In the genomic region with DNA sequence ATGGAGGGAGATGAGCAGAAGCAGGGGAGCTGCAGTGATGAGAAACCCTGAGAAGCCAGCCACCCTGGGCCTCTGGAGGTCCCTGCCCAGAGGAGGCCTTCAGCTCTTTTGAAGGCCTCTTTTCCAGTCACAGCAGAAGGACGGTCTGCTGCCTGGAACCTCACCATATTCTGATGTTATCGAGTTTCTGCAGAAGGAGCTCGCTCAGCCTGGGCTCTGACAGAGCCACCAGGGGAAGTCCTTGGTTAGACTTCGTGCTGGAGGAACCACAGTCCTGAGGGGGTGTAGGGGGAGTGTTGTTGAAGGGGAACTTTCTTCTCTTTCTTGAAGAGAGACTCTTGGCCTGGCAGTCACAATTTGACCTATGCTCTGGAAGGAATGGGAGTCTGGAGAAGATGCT, we compare ENCODE assay signal across 11 cellular contexts. TPM values are rescaled to one million over a fixed set of nuclear protein-coding genes. Genes with fewer than 3 reads are reported as not detected.
A peak's percentile ranks its signal among the peaks of the same experiment; 100 is the strongest.
DNase-seq lines count a peak whose midpoint lies in the region; ATAC-seq and TF ChIP-seq lines count a peak whose summit lies in the region.
"Had no signal": no experiment of that assay in that cellular context is flagged by ENCODE, and none has a peak within 500 bp of the region (broad histone marks: within the 10 kb centered on the region; RNA-seq: fewer than 3 reads in every experiment).

No MANE protein-coding gene starts in this region.

- WGBS in prostate gland = 89% methylated on average over 4 of the region's 4 CpGs

- H3K27me3 Mint-ChIP-seq in effector memory CD8-positive, alpha-beta T cell = no peaks in the 10 kb centered on the region
- H3K27me3 Mint-ChIP-seq in progenitor cell of endocrine pancreas (no peaks in the 10 kb centered on the region), immature natural killer cell (ENCODE audit: low read depth in 3 of 3) (peaks cover 0 to 3% (median 1%) of the 10 kb centered on the region in 3 donors)

- TF ChIP-seq CTCF in NB4 (IDR thresholded peaks at IDR 0.05; ENCODE audit: low read depth, low read length) (no peak), progenitor cell of endocrine pancreas (IDR thresholded peaks at IDR 0.05; ENCODE audit: unreplicated experiment) (no peak), prostate gland (IDR thresholded peaks at IDR 0.05) (no peak)

- no peak overlapping the region for H3K27ac ChIP-seq in prostate gland

- no peaks in the 10 kb centered on the region for H3K27me3 ChIP-seq in prostate gland (replicated peaks; ENCODE audit: insufficient read depth)

- peaks cover 11 to 27% of the 10 kb centered on the region in 2 donors for H3K4me1 Mint-ChIP-seq in effector memory CD8-positive, alpha-beta T cell (ENCODE audit: low read depth in 2 of 2)
- H3K4me1 Mint-ChIP-seq in progenitor cell of endocrine pancreas (ENCODE audit: low read depth) (no peaks in the 10 kb centered on the region), immature natural killer cell (peaks cover 0 to 6% of the 10 kb centered on the region in 2 donors)

- peak; percentile 54 for ATAC-seq in GM19025 (IDR thresholded peaks at IDR 0.05; ENCODE audit: low read depth, unreplicated experiment)
- ATAC-seq in effector memory CD8-positive, alpha-beta T cell (replicated peaks) = peak; percentile 75
- no peak for ATAC-seq in left lobe of liver

- no peaks in the 10 kb centered on the region for H3K9me3 Mint-ChIP-seq in effector memory CD8-positive, alpha-beta T cell
- H3K9me3 Mint-ChIP-seq in progenitor cell of endocrine pancreas (ENCODE audit: low read depth) = no peaks in the 10 kb centered on the region
- H3K9me3 Mint-ChIP-seq in immature natural killer cell = no peaks in the 10 kb centered on the region
- H3K9me3 Mint-ChIP-seq: activated naive CD4-positive, alpha-beta T cell treated with anti-CD3 and anti-CD28 coated beads, Interleukin-2, amount 10 ng/mL, durations not matched to agents 7 days and 5 days; natural killer cell had no signal

- H3K4me1 ChIP-seq in prostate gland (replicated peaks) = no peaks in the 10 kb centered on the region

- H3K4me3 Mint-ChIP-seq in effector memory CD8-positive, alpha-beta T cell = peak overlapping the region; percentile 51 to 54
- H3K4me3 Mint-ChIP-seq in progenitor cell of endocrine pancreas (ENCODE audit: low read depth) (no peak overlapping the region), immature natural killer cell (no peak overlapping the region)
- H3K4me3 Mint-ChIP-seq: activated naive CD4-positive, alpha-beta T cell treated with anti-CD3 and anti-CD28 coated beads, Interleukin-2, amount 10 ng/mL, durations not matched to agents 7 days and 5 days; natural killer cell had no signal

- H3K9me3 ChIP-seq in prostate gland = no peaks in the 10 kb centered on the region

- intact Hi-C loops in prostate gland (cut with DNase I) = no loop called here

- peak overlapping the region; percentile 7 to 85 for H3K27ac Mint-ChIP-seq in effector memory CD8-positive, alpha-beta T cell
- no peak overlapping the region for H3K27ac Mint-ChIP-seq in progenitor cell of endocrine pancreas
- peak overlapping the region in 1 of 6 donors; percentile 49 for H3K27ac Mint-ChIP-seq in immature natural killer cell
- H3K27ac Mint-ChIP-seq: activated naive CD4-positive, alpha-beta T cell treated with anti-CD3 and anti-CD28 coated beads, Interleukin-2, amount 10 ng/mL, durations not matched to agents 7 days and 5 days had no signal

- peaks cover 3% of the 10 kb centered on the region for H3K36me3 Mint-ChIP-seq in effector memory CD8-positive, alpha-beta T cell (ENCODE audit: insufficient read depth)
- H3K36me3 Mint-ChIP-seq in progenitor cell of endocrine pancreas (ENCODE audit: insufficient read depth) = no peaks in the 10 kb centered on the region
- no peaks in the 10 kb centered on the region for H3K36me3 Mint-ChIP-seq in immature natural killer cell
- H3K36me3 Mint-ChIP-seq: activated naive CD4-positive, alpha-beta T cell treated with anti-CD3 and anti-CD28 coated beads, Interleukin-2, amount 10 ng/mL, durations not matched to agents 7 days and 5 days; natural killer cell had no signal

- no peak for TF ChIP-seq POLR2A in NB4 (IDR thresholded peaks at IDR 0.05; ENCODE audit: extremely low read depth, insufficient read length)
- no peak for TF ChIP-seq POLR2A in prostate gland (IDR thresholded peaks at IDR 0.05)

- H3K36me3 ChIP-seq in prostate gland = no peaks in the 10 kb centered on the region

- H3K4me3 ChIP-seq in NB4 (ENCODE audit: low read depth, low read length) (no peak overlapping the region), prostate gland (no peak overlapping the region)

- DNase-seq in CD1c-positive myeloid dendritic cell (ENCODE audit: extremely low spot score) (peak; percentile 78), NB4 (ENCODE audit: low read depth) (peak; percentile 72), progenitor cell of endocrine pancreas (ENCODE audit: low spot score, unreplicated experiment) (no peak), prostate gland (ENCODE audit: low spot score) (no peak), left lobe of liver (ENCODE audit: low spot score) (no peak), immature natural killer cell (no peak)
- DNase-seq in effector memory CD8-positive, alpha-beta T cell = no peak
- DNase-seq: activated naive CD4-positive, alpha-beta T cell treated with anti-CD3 and anti-CD28 coated beads, Interleukin-2, amount 10 ng/mL, durations not matched to agents 7 days and 5 days; natural killer cell; NCI-H1048 had no signal

RNA-seq across cellular contexts. Expression of a gene that starts 25.1 kb away (rescaled TPM):
- 0.55 TPM in 1 of 2 replicates, not detected in the other for total RNA-seq in progenitor cell of endocrine pancreas
- 10 to 100 TPM in 1 of 2 donors, 1 to 10 TPM in 1; 3.1 to 11.8 TPM for total RNA-seq in prostate gland
- total RNA-seq in left lobe of liver = 1.4 TPM
- 10 to 100 TPM; 61.7 to 97.4 (median 95.6) TPM for polyA plus RNA-seq in immature natural killer cell

Comparison
In these comparisons a context has a peak if more than half of its experiments do, and no peak if none do; other contexts are left out.
1. DNase-seq: peak in CD1c-positive myeloid dendritic cell (single experiment) and NB4 (single experiment); none in effector memory CD8-positive, alpha-beta T cell (0 of 3), progenitor cell of endocrine pancreas (single experiment), prostate gland (single experiment), left lobe of liver (single experiment) and immature natural killer cell (0 of 3).
2. H3K4me3 Mint-ChIP-seq: peak in effector memory CD8-positive, alpha-beta T cell (2 of 2); none in progenitor cell of endocrine pancreas (single experiment) and immature natural killer cell (0 of 5).